ENCODE assay signal across 1 cellular context in genomic region chr1:165884009-165884689, GRCh38.
TF ChIP-seq lines count a peak whose summit lies in the region.

No MANE protein-coding gene starts in this region.

TF ChIP-seq in K562, 482 proteins besides CTCF, POLR2A, EP300 and RAD21 (continued from another document):
- TF ChIP-seq ZBTB43 (CRISPR knock-in tag; IDR thresholded peaks at IDR 0.05) (no peak), CREB3 (tag; conservative IDR thresholded peaks at IDR 0.05; ENCODE audit: low read depth) (no peak), FOXO4 (CRISPR knock-in tag; IDR thresholded peaks at IDR 0.05) (no peak), CCNT2 (IDR thresholded peaks at IDR 0.05; ENCODE audit: borderline replicate concordance, extremely low read depth, insufficient read length, low read depth, low read length) (no peak), ZNF778 (CRISPR knock-in tag; IDR thresholded peaks at IDR 0.05) (no peak), ARID3B (CRISPR knock-in tag; IDR thresholded peaks at IDR 0.05; ENCODE audit: borderline replicate concordance) (no peak), ZNF449 (CRISPR knock-in tag; IDR thresholded peaks at IDR 0.05) (no peak), FUS (optimal IDR thresholded peaks at IDR 0.05; ENCODE audit: low read depth, low read length) (no peak), PPARD (CRISPR knock-in tag; IDR thresholded peaks at IDR 0.05) (no peak), LARP7 (IDR thresholded peaks at IDR 0.05) (no peak), KLF13 (tag; IDR thresholded peaks at IDR 0.05; ENCODE audit: borderline replicate concordance, low read depth) (no peak), ATF2 (CRISPR knock-in tag; IDR thresholded peaks at IDR 0.05) (no peak), JUN (IDR thresholded peaks at IDR 0.05; ENCODE audit: borderline replicate concordance, low read depth, low read length) (no peak), JUN (CRISPR knock-in tag; IDR thresholded peaks at IDR 0.05; ENCODE audit: borderline replicate concordance) (no peak), DPF2 (IDR thresholded peaks at IDR 0.05) (no peak), STAT6 (CRISPR knock-in tag; IDR thresholded peaks at IDR 0.05) (no peak), ZNF212 (CRISPR knock-in tag; IDR thresholded peaks at IDR 0.05) (no peak)
